12 cellular contexts compared by ENCODE assay signal in genomic region chr6:1636971-1637871, GRCh38. TPM values are rescaled to one million over a fixed set of nuclear protein-coding genes. Genes with fewer than 3 reads are reported as not detected.
DNase-seq lines count a peak whose midpoint lies in the region; ATAC-seq and TF ChIP-seq lines count a peak whose summit lies in the region.
"Had no signal": no experiment of that assay in that cellular context is flagged by ENCODE, and none has a peak within 500 bp of the region (broad histone marks: within the 10 kb centered on the region; RNA-seq: fewer than 3 reads in every experiment).

No MANE protein-coding gene starts in this region.

- TF ChIP-seq CTCF in esophagus squamous epithelium (IDR thresholded peaks at IDR 0.05): no peak
- TF ChIP-seq CTCF in thoracic aorta (IDR thresholded peaks at IDR 0.05): no peak

- H3K4me1 ChIP-seq in esophagus squamous epithelium (peaks cover 0 to 43% (median 27%) of the 10 kb centered on the region in 3 donors), thoracic aorta (ENCODE audit: control insufficient read depth in 1 of 2, low read depth in 2 of 2) (peaks cover 0 to 40% of the 10 kb centered on the region in 2 donors)

- TF ChIP-seq POLR2A in esophagus squamous epithelium (IDR thresholded peaks at IDR 0.05): no peak

- ATAC-seq in thoracic aorta (ENCODE audit: insufficient number of reproducible peaks, low FRiP score, low read depth) (no peak), GM21528 (IDR thresholded peaks at IDR 0.05; ENCODE audit: low FRiP score, unreplicated experiment) (no peak)

- DNase-seq in NCI-H345 (lab: John Stamatoyannopoulos, UW): peak; percentile 19
- no peak for DNase-seq in NCI-H345 treated with DMSO at 0.1 percent for 48 hours (lab: John Stamatoyannopoulos, UW; ENCODE audit: unreplicated experiment)
- DNase-seq in NCI-H524 treated with DMSO at 0.1 percent for 48 hours (lab: John Stamatoyannopoulos, UW): peak; percentile 25
- DNase-seq in esophagus squamous epithelium (lab: John Stamatoyannopoulos, UW): no peak
- no peak for DNase-seq in thoracic aorta (ENCODE audit: low spot score)
- DNase-seq in stimulated activated naive CD4-positive, alpha-beta T cell (lab: John Stamatoyannopoulos, UW): no peak
- DNase-seq in substantia nigra (lab: John Stamatoyannopoulos, UW): no peak
- DNase-seq: anterior cingulate cortex, erythroblast, immature natural killer cell, NCI-H1048 had no signal

- intact Hi-C loops in esophagus squamous epithelium (cut with DNase I): no loop called here

- WGBS in esophagus squamous epithelium, 2 donors: 49 to 62% methylated on average over 10 to 13 of the region's 20 CpGs

- H3K9me3 ChIP-seq in esophagus squamous epithelium (no peaks in the 10 kb centered on the region), thoracic aorta (no peaks in the 10 kb centered on the region)

- no peak overlapping the region for H3K4me3 ChIP-seq in esophagus squamous epithelium
- no peak overlapping the region for H3K4me3 ChIP-seq in thoracic aorta

- no peaks in the 10 kb centered on the region for H3K36me3 ChIP-seq in esophagus squamous epithelium
- H3K36me3 ChIP-seq in thoracic aorta: peaks cover 3% of the 10 kb centered on the region

- H3K27ac ChIP-seq in esophagus squamous epithelium (peak overlapping the region; percentile 18 to 63 (median 48)), thoracic aorta (peak overlapping the region; percentile 2 to 11), substantia nigra (ENCODE audit: low read depth, low read length, poor library complexity, severe bottlenecking) (no peak overlapping the region)

- H3K27me3 ChIP-seq in esophagus squamous epithelium (no peaks in the 10 kb centered on the region), thoracic aorta (replicated peaks; ENCODE audit: insufficient read depth) (no peaks in the 10 kb centered on the region)

RNA-seq across cellular contexts. Expression of gene FOXC1, which starts 27.5 kb away (rescaled TPM):
- total RNA-seq in esophagus squamous epithelium (1 to 10 TPM; 2.2 to 6.0 (median 3.4) TPM), thoracic aorta (100 to 1,000 TPM; 103 to 109 TPM)

Comparison
In these comparisons a context has a peak if more than half of its experiments do, and no peak if none do; other contexts are left out.
1. DNase-seq: peak in NCI-H345 (single experiment) and NCI-H524 treated with DMSO at 0.1 percent for 48 hours (single experiment); none in NCI-H345 treated with DMSO at 0.1 percent for 48 hours (single experiment), esophagus squamous epithelium (single experiment), thoracic aorta (single experiment), stimulated activated naive CD4-positive, alpha-beta T cell (0 of 6) and substantia nigra (0 of 49).
2. RNA of gene FOXC1, which starts 27.5 kb away (total RNA-seq): 103 to 109 TPM in thoracic aorta; 2.2 to 6.0 TPM in esophagus squamous epithelium; every median in the first group is over 10 times any median in the second.